8 cellular contexts compared by ENCODE assay signal in genomic region chr19:48837081-48837524, GRCh38. TPM values are rescaled to one million over a fixed set of nuclear protein-coding genes. Genes with fewer than 3 reads are reported as not detected.
DNase-seq lines count a peak whose midpoint lies in the region; ATAC-seq and TF ChIP-seq lines count a peak whose summit lies in the region.

No MANE protein-coding gene starts in this region.

- no TSS peak for BruUV-seq in Panc1 (replicated peaks; lab: Mats Ljungman, UMichigan)

- peak overlapping the region; percentile 47 for H3K27ac Mint-ChIP-seq in neural crest cell (ENCODE audit: unreplicated experiment)
- peak overlapping the region; percentile 48 to 89 for H3K27ac Mint-ChIP-seq in stimulated activated naive CD8-positive, alpha-beta T cell treated with anti-CD3 and anti-CD28 coated beads, Interleukin-15, amount 100 ng/mL, for 72 hours

- H3K4me1 Mint-ChIP-seq in neural crest cell, result peaks cover 28% of the 10 kb centered on the region
- H3K4me1 Mint-ChIP-seq in stimulated activated naive CD8-positive, alpha-beta T cell treated with anti-CD3 and anti-CD28 coated beads, Interleukin-15, amount 100 ng/mL, for 72 hours, result peaks cover 28% of the 10 kb centered on the region

- H3K36me3 Mint-ChIP-seq in neural crest cell (ENCODE audit: low read depth), result peaks cover 3% of the 10 kb centered on the region

- no peaks in the 10 kb centered on the region for H3K9me3 Mint-ChIP-seq in neural crest cell
- H3K9me3 Mint-ChIP-seq in stimulated activated naive CD8-positive, alpha-beta T cell treated with anti-CD3 and anti-CD28 coated beads, Interleukin-15, amount 100 ng/mL, for 72 hours, result no peaks in the 10 kb centered on the region

- H3K27me3 Mint-ChIP-seq in neural crest cell (ENCODE audit: low read depth), result no peaks in the 10 kb centered on the region
- no peaks in the 10 kb centered on the region for H3K27me3 Mint-ChIP-seq in stimulated activated naive CD8-positive, alpha-beta T cell treated with anti-CD3 and anti-CD28 coated beads, Interleukin-15, amount 100 ng/mL, for 72 hours

- peak overlapping the region; percentile 86 for H3K27ac ChIP-seq in Panc1 (ENCODE audit: low read length)

- peak overlapping the region; percentile 72 to 82 for H3K4me3 ChIP-seq in Panc1 (ENCODE audit: low read depth in 2 of 2, low read length in 2 of 2)

- ATAC-seq in HG03439 (IDR thresholded peaks at IDR 0.05; ENCODE audit: unreplicated experiment) (peak; percentile 72), Panc1 (peak; percentile 83), GM18861 (IDR thresholded peaks at IDR 0.05; ENCODE audit: unreplicated experiment) (no peak)
- peak; percentile 86 for ATAC-seq in stimulated activated naive CD8-positive, alpha-beta T cell treated with anti-CD3 and anti-CD28 coated beads, Interleukin-15, amount 100 ng/mL, for 72 hours

- POLR2A ChIA-PET in Panc1 (lab: Charles Lee), result no interaction called here

- TF ChIP-seq CTCF in Panc1 (IDR thresholded peaks at IDR 0.05), result no peak
- TF ChIP-seq CTCF in neural crest cell (conservative IDR thresholded peaks at IDR 0.05), result no peak

- no peaks in the 10 kb centered on the region; the same call in 1 of the 2 replicates for H3K4me1 ChIP-seq in Panc1 (ENCODE audit: control insufficient read depth, insufficient read depth, low read length)

- H3K9me3 ChIP-seq in Panc1 (ENCODE audit: control insufficient read depth, insufficient read depth, low read depth, low read length), result no peaks in the 10 kb centered on the region

- H3K36me3 ChIP-seq in Panc1 (ENCODE audit: control insufficient read depth, insufficient read depth, low read length), result no peaks in the 10 kb centered on the region

- DNase-seq in ELR (ENCODE audit: low read depth), result peak; percentile 81
- DNase-seq in Panc1 (ENCODE audit: low read depth, low spot score), result no peak
- DNase-seq in activated T-helper 9 cell treated with anti-CD3 and anti-CD28 coated beads, Interleukin-2, amount 50 U/mL, for 16 hours (ENCODE audit: low read depth), result peak; percentile 65
- peak; percentile 66 for DNase-seq in fibroblast of the conjunctiva (ENCODE audit: low read depth)
- peak; percentile 81 for DNase-seq in neural crest cell (ENCODE audit: low read depth, low spot score)
- peak; percentile 83 to 87 for DNase-seq in stimulated activated naive CD8-positive, alpha-beta T cell treated with anti-CD3 and anti-CD28 coated beads, Interleukin-15, amount 100 ng/mL, for 72 hours

- CTCF ChIA-PET in Panc1 (lab: Charles Lee), result interaction anchor here (0.6 kb wide), 1 partner anchor 47 kb away, joined by 3 read pairs; no protein-coding TSS in a partner anchor

- in situ Hi-C loops in Panc1 (cut with HindIII; ENCODE audit: low pct_unique_long_range_greater_than_20kb, low sequenced_read_pairs), result no loop called here

- intact Hi-C loops in Panc1 (cut with micrococcal nuclease; ENCODE audit: unreplicated experiment), result no loop called here

- peak overlapping the region; percentile 87 for H3K4me3 Mint-ChIP-seq in neural crest cell
- peak overlapping the region; percentile 86 to 90 for H3K4me3 Mint-ChIP-seq in stimulated activated naive CD8-positive, alpha-beta T cell treated with anti-CD3 and anti-CD28 coated beads, Interleukin-15, amount 100 ng/mL, for 72 hours

- no peaks in the 10 kb centered on the region for H3K27me3 ChIP-seq in Panc1 (ENCODE audit: control insufficient read depth, insufficient read depth, low read length)

RNA-seq across cellular contexts. Expression of gene HSD17B14, which starts 0.8 kb away (rescaled TPM):
- 20.8 TPM for total RNA-seq in Panc1 (2021; ENCODE audit: unreplicated experiment)
- 44.5 TPM for polyA plus RNA-seq in Panc1 (2012; ENCODE audit: insufficient read length)
- 4.2 and 6.6 TPM in 2 replicates for total RNA-seq in neural crest cell

RNA-seq across cellular contexts. Expression of gene BCAT2, which starts 26.3 kb away (rescaled TPM):
- total RNA-seq in Panc1 (2021; ENCODE audit: unreplicated experiment), result 34.6 TPM
- 49.2 TPM for polyA plus RNA-seq in Panc1 (2012; ENCODE audit: insufficient read length)
- total RNA-seq in neural crest cell, result 40.3 and 40.4 TPM in 2 replicates

RNA-seq across cellular contexts. Expression of gene PLEKHA4, which starts 31.3 kb away (rescaled TPM):
- total RNA-seq in Panc1 (2021; ENCODE audit: unreplicated experiment), result 4.2 TPM
- 4.4 TPM for polyA plus RNA-seq in Panc1 (2012; ENCODE audit: insufficient read length)
- 38.1 and 41.8 TPM in 2 replicates for total RNA-seq in neural crest cell

RNA-seq across cellular contexts. Expression of gene PPP1R15A, which starts 35.1 kb away (rescaled TPM):
- total RNA-seq in Panc1 (2021; ENCODE audit: unreplicated experiment), result 27.1 TPM
- 21.8 TPM for polyA plus RNA-seq in Panc1 (2012; ENCODE audit: insufficient read length)
- total RNA-seq in neural crest cell, result 27.5 and 27.8 TPM in 2 replicates
